ENCODE assay signal across 8 cellular contexts in genomic region chr19:12956446-12957388, GRCh38. TPM values are rescaled to one million over a fixed set of nuclear protein-coding genes. Genes with fewer than 3 reads are reported as not detected.
DNase-seq lines count a peak whose midpoint lies in the region; ATAC-seq, FAIRE-seq and TF ChIP-seq lines count a peak whose summit lies in the region.

Gene GADD45GIP1, minus strand, starts transcription at chr19:12957223. Its CDS starts 11 bp downstream, at chr19:12957212.

- no peaks in the 10 kb centered on the region for H3K36me3 Mint-ChIP-seq in astrocyte (ENCODE audit: low read depth, unreplicated experiment)

- H3K9ac ChIP-seq in GM23248 (peak within 1 kb of the TSS; percentile 91), astrocyte (ENCODE audit: low read length) (peak within 1 kb of the TSS; percentile 93)

- peaks cover 40% of the 10 kb centered on the region for H3F3A ChIP-seq in GM23248 (ENCODE audit: insufficient read depth)

- H3K4me3 ChIP-seq in GM23248 (peak within 1 kb of the TSS; percentile 79), astrocyte (ENCODE audit: insufficient read depth, low read depth, low read length) (peak within 1 kb of the TSS; percentile 87)

- DNase-seq in DMS 273 (lab: John Stamatoyannopoulos, UW; ENCODE audit: unreplicated experiment) (peak; percentile 94), GM23248 (peak; percentile 90), NCI-H1048 (lab: John Stamatoyannopoulos, UW) (peak; percentile 64), T-helper 9 cell (peak; percentile 67), astrocyte (ENCODE audit: low read depth) (peak; percentile 53), hepatic stellate cell (ENCODE audit: low spot score) (peak; percentile 81), retina (peak; percentile 93)

- H3K4me2 ChIP-seq in GM23248 (ENCODE audit: unreplicated experiment) (peak within 1 kb of the TSS; percentile 78), astrocyte (ENCODE audit: low read length) (peak within 1 kb of the TSS; percentile 91)

- peaks cover 2% of the 10 kb centered on the region for H3K27me3 Mint-ChIP-seq in astrocyte (ENCODE audit: low read depth, unreplicated experiment)

- H3K79me2 ChIP-seq in GM23248 (ENCODE audit: insufficient read depth) (peaks cover 59% of the 10 kb centered on the region), astrocyte (ENCODE audit: insufficient read depth, low read length) (peaks cover 49% of the 10 kb centered on the region)

- ATAC-seq in GM19395 (IDR thresholded peaks at IDR 0.05; ENCODE audit: unreplicated experiment) = no peak

- peaks cover 9% of the 10 kb centered on the region; the same call in 1 of the 2 replicates for H3K36me3 ChIP-seq in GM23248 (ENCODE audit: low read depth)
- H3K36me3 ChIP-seq in astrocyte (ENCODE audit: insufficient read depth, low read length) = peaks cover 5% of the 10 kb centered on the region

- in situ Hi-C loops in GM23248 (cut with MboI) = loop anchor here (25.0 kb wide), 1 partner anchor 631 kb away; no protein-coding TSS in a partner anchor

- H4K20me1 ChIP-seq in GM23248 (ENCODE audit: insufficient read depth) (no peaks in the 10 kb centered on the region), astrocyte (ENCODE audit: insufficient read depth, low read length) (peaks cover 19% of the 10 kb centered on the region)

- H3K4me1 Mint-ChIP-seq in astrocyte (ENCODE audit: low read depth, unreplicated experiment) = peaks cover 16% of the 10 kb centered on the region

- H3K9me3 ChIP-seq in GM23248 (ENCODE audit: low read depth) (no peaks in the 10 kb centered on the region), astrocyte (ENCODE audit: insufficient read depth, low read depth, low read length) (no peaks in the 10 kb centered on the region)

- no peak for FAIRE-seq in astrocyte (lab: Jason Lieb, UNC)

- peaks cover 19% of the 10 kb centered on the region for H3K4me1 ChIP-seq in GM23248 (ENCODE audit: insufficient read depth)
- H3K4me1 ChIP-seq in astrocyte (ENCODE audit: insufficient read depth, low read length) = peaks cover 29% of the 10 kb centered on the region

- H3K27ac Mint-ChIP-seq in astrocyte (ENCODE audit: unreplicated experiment) = peak within 1 kb of the TSS; percentile 75

- no peak for TF ChIP-seq CTCF in astrocyte (IDR thresholded peaks at IDR 0.05; ENCODE audit: insufficient read depth, low read depth, low read length)

- no peaks in the 10 kb centered on the region for H3K27me3 ChIP-seq in GM23248 (replicated peaks; ENCODE audit: insufficient read depth)
- H3K27me3 ChIP-seq in astrocyte (ENCODE audit: insufficient read depth, low read length) = no peaks in the 10 kb centered on the region

- no peaks in the 10 kb centered on the region for H3K9me3 Mint-ChIP-seq in astrocyte (ENCODE audit: unreplicated experiment)

- 3 to 4% methylated on average over 62 to 82 of the region's 84 CpGs for WGBS in GM23248 (ENCODE audit: low coverage in 1 of 2, low lambda C conversion rate in 2 of 2, missing lambda C conversion rate in 2 of 2), 2 experiments

- H3K27ac ChIP-seq in GM23248 (peak within 1 kb of the TSS; percentile 99), astrocyte (ENCODE audit: low read depth, low read length) (peak within 1 kb of the TSS; percentile 84)

- H3K4me3 Mint-ChIP-seq in astrocyte (ENCODE audit: unreplicated experiment) = peak within 1 kb of the TSS; percentile 94

- peak within 1 kb of the TSS; percentile 85 for H2AFZ ChIP-seq in GM23248
- peak within 1 kb of the TSS; percentile 86 for H2AFZ ChIP-seq in astrocyte (ENCODE audit: low read depth, low read length)

- H3K9me2 ChIP-seq in GM23248 (ENCODE audit: insufficient read depth) = no peaks in the 10 kb centered on the region

RNA-seq across cellular contexts. Expression of gene GADD45GIP1, which starts in this region (rescaled TPM):
- total RNA-seq in GM23248 (2014; rRNA removed; shearing (Covaris generic)) = 41.6 and 48.4 TPM in 2 replicates
- polyA plus RNA-seq in GM23248 (2016; fragmentation: Nextera tagmentation; extraction: Ambion mirVana) = 132 and 136 TPM in 2 replicates
- 34.0 and 35.5 TPM in 2 replicates for total RNA-seq in astrocyte
